ENCODE assay signal across 3 cellular contexts in the genomic region with DNA sequence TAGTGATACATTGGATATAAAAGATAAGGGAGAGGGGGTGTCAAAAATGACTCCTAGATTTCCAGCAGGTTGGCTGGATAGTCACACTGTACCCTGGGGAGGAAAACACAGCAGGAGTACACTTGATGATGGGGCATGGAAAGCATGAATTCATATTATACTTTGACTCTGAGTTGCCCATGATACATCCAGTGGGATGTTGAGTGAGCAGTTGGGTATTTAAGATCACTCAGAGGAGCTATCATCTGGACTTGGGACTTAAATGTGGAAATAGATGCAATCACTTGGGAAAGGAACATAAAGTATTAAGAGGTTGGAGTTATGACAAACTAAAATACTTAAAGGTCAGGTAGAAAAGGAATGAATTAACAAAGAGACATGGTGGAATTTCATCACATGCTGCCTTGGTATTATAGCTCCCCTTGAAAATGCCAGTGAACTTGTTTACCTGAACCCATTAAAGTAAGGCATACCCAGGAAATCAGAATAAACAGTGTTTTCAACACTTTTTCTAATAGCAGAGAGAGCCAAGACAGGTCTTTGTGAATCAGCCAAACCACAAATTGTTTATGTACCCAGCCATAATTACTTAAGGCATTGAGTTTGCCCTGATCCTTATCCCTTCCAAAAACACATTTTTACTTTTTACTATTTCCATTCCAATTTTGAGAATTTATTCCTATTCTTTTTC.
TF ChIP-seq lines count a peak whose summit lies in the region.

No MANE protein-coding gene starts in this region.

TF ChIP-seq in SK-N-SH treated with all-trans-retinoic acid at 6 μM for 48 hours, 23 proteins besides CTCF, POLR2A, EP300 and RAD21:
- TF ChIP-seq ZNF565 (CRISPR knock-in tag; conservative IDR thresholded peaks at IDR 0.05; ENCODE audit: low read depth), result no peak
- no peak for TF ChIP-seq CSRNP3 (CRISPR knock-in tag; IDR thresholded peaks at IDR 0.05)
- TF ChIP-seq, protein P1, sequence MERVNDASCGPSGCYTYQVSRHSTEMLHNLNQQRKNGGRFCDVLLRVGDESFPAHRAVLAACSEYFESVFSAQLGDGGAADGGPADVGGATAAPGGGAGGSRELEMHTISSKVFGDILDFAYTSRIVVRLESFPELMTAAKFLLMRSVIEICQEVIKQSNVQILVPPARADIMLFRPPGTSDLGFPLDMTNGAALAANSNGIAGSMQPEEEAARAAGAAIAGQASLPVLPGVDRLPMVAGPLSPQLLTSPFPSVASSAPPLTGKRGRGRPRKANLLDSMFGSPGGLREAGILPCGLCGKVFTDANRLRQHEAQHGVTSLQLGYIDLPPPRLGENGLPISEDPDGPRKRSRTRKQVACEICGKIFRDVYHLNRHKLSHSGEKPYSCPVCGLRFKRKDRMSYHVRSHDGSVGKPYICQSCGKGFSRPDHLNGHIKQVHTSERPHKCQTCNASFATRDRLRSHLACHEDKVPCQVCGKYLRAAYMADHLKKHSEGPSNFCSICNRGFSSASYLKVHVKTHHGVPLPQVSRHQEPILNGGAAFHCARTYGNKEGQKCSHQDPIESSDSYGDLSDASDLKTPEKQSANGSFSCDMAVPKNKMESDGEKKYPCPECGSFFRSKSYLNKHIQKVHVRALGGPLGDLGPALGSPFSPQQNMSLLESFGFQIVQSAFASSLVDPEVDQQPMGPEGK (CRISPR knock-in tag; IDR thresholded peaks at IDR 0.05; ENCODE audit: borderline replicate concordance), result no peak
- TF ChIP-seq TOX (CRISPR knock-in tag; IDR thresholded peaks at IDR 0.05; ENCODE audit: borderline replicate concordance), result no peak
- no peak for TF ChIP-seq ZFP3 (CRISPR knock-in tag; IDR thresholded peaks at IDR 0.05)
- TF ChIP-seq OSR1 (CRISPR knock-in tag; IDR thresholded peaks at IDR 0.05), result no peak
- no peak for TF ChIP-seq CSDC2 (CRISPR knock-in tag; IDR thresholded peaks at IDR 0.05)
- TF ChIP-seq POU6F1 (CRISPR knock-in tag; IDR thresholded peaks at IDR 0.05; ENCODE audit: borderline replicate concordance, low read depth), result no peak
- TF ChIP-seq BACH2 (CRISPR knock-in tag; IDR thresholded peaks at IDR 0.05; ENCODE audit: borderline replicate concordance), result no peak
- no peak for TF ChIP-seq PPARA (CRISPR knock-in tag; IDR thresholded peaks at IDR 0.05; ENCODE audit: borderline replicate concordance)
- no peak for TF ChIP-seq ESRRG (CRISPR knock-in tag; IDR thresholded peaks at IDR 0.05)
- TF ChIP-seq TCF4 (CRISPR knock-in tag; IDR thresholded peaks at IDR 0.05; ENCODE audit: borderline replicate concordance), result no peak
- no peak for TF ChIP-seq ZNF70 (CRISPR knock-in tag; IDR thresholded peaks at IDR 0.05)
- TF ChIP-seq ZNF8 (CRISPR knock-in tag; IDR thresholded peaks at IDR 0.05), result no peak
- no peak for TF ChIP-seq ARNTL (CRISPR knock-in tag; IDR thresholded peaks at IDR 0.05; ENCODE audit: borderline replicate concordance, low read depth)
- no peak for TF ChIP-seq SNAI2 (CRISPR knock-in tag; IDR thresholded peaks at IDR 0.05)
- TF ChIP-seq ISL1 (CRISPR knock-in tag; IDR thresholded peaks at IDR 0.05), result no peak
TF ChIP-seq in SK-N-SH treated with all-trans-retinoic acid at 6 μM for 48 hours: peak in this region for 0.

TF ChIP-seq in HEK293T, 16 proteins besides CTCF, POLR2A, EP300 and RAD21:
- no peak for TF ChIP-seq HDGF (IDR thresholded peaks at IDR 0.05; ENCODE audit: borderline replicate concordance)
- no peak for TF ChIP-seq SUZ12 (IDR thresholded peaks at IDR 0.05)
- TF ChIP-seq LEF1 (IDR thresholded peaks at IDR 0.05; ENCODE audit: borderline replicate concordance), result no peak
- no peak for TF ChIP-seq CTBP1 (IDR thresholded peaks at IDR 0.05; ENCODE audit: borderline replicate concordance)
- no peak for TF ChIP-seq TARDBP (IDR thresholded peaks at IDR 0.05)
- TF ChIP-seq FOXK2 (IDR thresholded peaks at IDR 0.05), result no peak
- TF ChIP-seq NFRKB (IDR thresholded peaks at IDR 0.05), result no peak
- TF ChIP-seq ELF4 (IDR thresholded peaks at IDR 0.05), result no peak

TF ChIP-seq in HepG2, 621 proteins besides CTCF, POLR2A, EP300 and RAD21:
- TF ChIP-seq DMAP1 (CRISPR knock-in tag; IDR thresholded peaks at IDR 0.05) (no peak), HOXA7 (CRISPR knock-in tag; IDR thresholded peaks at IDR 0.05) (no peak), SYNCRIP (IDR thresholded peaks at IDR 0.05; ENCODE audit: insufficient read depth, low read depth, low read length) (no peak), NFIB (CRISPR knock-in tag; IDR thresholded peaks at IDR 0.05; ENCODE audit: borderline replicate concordance) (no peak), ZNF10 (CRISPR knock-in tag; IDR thresholded peaks at IDR 0.05; ENCODE audit: borderline replicate concordance, low read depth) (no peak)
- TF ChIP-seq, protein P2, sequence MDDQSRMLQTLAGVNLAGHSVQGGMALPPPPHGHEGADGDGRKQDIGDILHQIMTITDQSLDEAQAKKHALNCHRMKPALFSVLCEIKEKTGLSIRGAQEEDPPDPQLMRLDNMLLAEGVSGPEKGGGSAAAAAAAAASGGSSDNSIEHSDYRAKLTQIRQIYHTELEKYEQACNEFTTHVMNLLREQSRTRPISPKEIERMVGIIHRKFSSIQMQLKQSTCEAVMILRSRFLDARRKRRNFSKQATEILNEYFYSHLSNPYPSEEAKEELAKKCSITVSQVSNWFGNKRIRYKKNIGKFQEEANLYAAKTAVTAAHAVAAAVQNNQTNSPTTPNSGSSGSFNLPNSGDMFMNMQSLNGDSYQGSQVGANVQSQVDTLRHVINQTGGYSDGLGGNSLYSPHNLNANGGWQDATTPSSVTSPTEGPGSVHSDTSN (CRISPR knock-in tag; IDR thresholded peaks at IDR 0.05; ENCODE audit: borderline replicate concordance), result no peak
- TF ChIP-seq, protein P3, sequence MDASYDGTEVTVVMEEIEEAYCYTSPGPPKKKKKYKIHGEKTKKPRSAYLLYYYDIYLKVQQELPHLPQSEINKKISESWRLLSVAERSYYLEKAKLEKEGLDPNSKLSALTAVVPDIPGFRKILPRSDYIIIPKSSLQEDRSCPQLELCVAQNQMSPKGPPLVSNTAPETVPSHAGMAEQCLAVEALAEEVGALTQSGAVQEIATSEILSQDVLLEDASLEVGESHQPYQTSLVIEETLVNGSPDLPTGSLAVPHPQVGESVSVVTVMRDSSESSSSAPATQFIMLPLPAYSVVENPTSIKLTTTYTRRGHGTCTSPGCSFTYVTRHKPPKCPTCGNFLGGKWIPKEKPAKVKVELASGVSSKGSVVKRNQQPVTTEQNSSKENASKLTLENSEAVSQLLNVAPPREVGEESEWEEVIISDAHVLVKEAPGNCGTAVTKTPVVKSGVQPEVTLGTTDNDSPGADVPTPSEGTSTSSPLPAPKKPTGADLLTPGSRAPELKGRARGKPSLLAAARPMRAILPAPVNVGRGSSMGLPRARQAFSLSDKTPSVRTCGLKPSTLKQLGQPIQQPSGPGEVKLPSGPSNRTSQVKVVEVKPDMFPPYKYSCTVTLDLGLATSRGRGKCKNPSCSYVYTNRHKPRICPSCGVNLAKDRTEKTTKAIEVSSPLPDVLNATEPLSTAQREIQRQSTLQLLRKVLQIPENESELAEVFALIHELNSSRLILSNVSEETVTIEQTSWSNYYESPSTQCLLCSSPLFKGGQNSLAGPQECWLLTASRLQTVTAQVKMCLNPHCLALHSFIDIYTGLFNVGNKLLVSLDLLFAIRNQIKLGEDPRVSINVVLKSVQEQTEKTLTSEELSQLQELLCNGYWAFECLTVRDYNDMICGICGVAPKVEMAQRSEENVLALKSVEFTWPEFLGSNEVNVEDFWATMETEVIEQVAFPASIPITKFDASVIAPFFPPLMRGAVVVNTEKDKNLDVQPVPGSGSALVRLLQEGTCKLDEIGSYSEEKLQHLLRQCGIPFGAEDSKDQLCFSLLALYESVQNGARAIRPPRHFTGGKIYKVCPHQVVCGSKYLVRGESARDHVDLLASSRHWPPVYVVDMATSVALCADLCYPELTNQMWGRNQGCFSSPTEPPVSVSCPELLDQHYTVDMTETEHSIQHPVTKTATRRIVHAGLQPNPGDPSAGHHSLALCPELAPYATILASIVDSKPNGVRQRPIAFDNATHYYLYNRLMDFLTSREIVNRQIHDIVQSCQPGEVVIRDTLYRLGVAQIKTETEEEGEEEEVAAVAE (CRISPR knock-in tag; IDR thresholded peaks at IDR 0.05; ENCODE audit: borderline replicate concordance), result no peak
